Comparison of ENCODE assay signal across 8 cellular contexts in genomic region chr7:27096756-27097514, GRCh38. TPM values are rescaled to one million over a fixed set of nuclear protein-coding genes. Genes with fewer than 3 reads are reported as not detected.
DNase-seq lines count a peak whose midpoint lies in the region; ATAC-seq and TF ChIP-seq lines count a peak whose summit lies in the region.

No MANE protein-coding gene starts in this region.

- no peak for TF ChIP-seq RAD21 in SK-N-SH (IDR thresholded peaks at IDR 0.05; ENCODE audit: low read length)

- H3K36me3 Mint-ChIP-seq in central memory CD8-positive, alpha-beta T cell (ENCODE audit: insufficient read depth) = peaks cover 16% of the 10 kb centered on the region

- CTCF ChIA-PET in SK-N-SH (lab: Yijun Ruan, JAX) = interaction anchor here (1.0 to 2.5 kb wide), 5 partner anchors 9 to 64 kb away, joined by 3 to 8 read pairs (median 3); no protein-coding TSS in a partner anchor

- H3K9me3 Mint-ChIP-seq in central memory CD8-positive, alpha-beta T cell = no peaks in the 10 kb centered on the region

- H3K9ac ChIP-seq in SK-N-SH = no peak overlapping the region

- H3K9me2 ChIP-seq in SK-N-SH = no peaks in the 10 kb centered on the region

- no peak overlapping the region; a peak in 1 of 4 replicates for H3K4me3 ChIP-seq in SK-N-SH (ENCODE audit: low read depth in 2 of 2, low read length in 1 of 2)
- peak overlapping the region; percentile 93 for H3K4me3 ChIP-seq in urinary bladder (ENCODE audit: low read depth, low read length)

- TF ChIP-seq EP300 in SK-N-SH (IDR thresholded peaks at IDR 0.05; ENCODE audit: borderline replicate concordance in 1 of 2, low read depth in 1 of 2, low read length in 1 of 2) = no peak

- peaks cover 72% of the 10 kb centered on the region for H3K27me3 Mint-ChIP-seq in central memory CD8-positive, alpha-beta T cell

- no peak overlapping the region for H3K27ac ChIP-seq in SK-N-SH (ENCODE audit: low read depth in 2 of 2, low read length in 1 of 2)
- peak overlapping the region; percentile 91 for H3K27ac ChIP-seq in urinary bladder (ENCODE audit: low read depth)

- 5% methylated on average over 41 of the region's 41 CpGs for WGBS in SK-N-SH (ENCODE audit: low lambda C conversion rate)
- WGBS in urinary bladder = under 1% methylated on average over 41 of the region's 41 CpGs

- ATAC-seq in SK-N-SH treated with all-trans-retinoic acid at 6 μM for 48 hours = no peak
- ATAC-seq in central memory CD8-positive, alpha-beta T cell (replicated peaks; ENCODE audit: extremely low read depth, poor library complexity, severe bottlenecking) = no peak
- no peak for ATAC-seq in GM18519 (IDR thresholded peaks at IDR 0.05; ENCODE audit: low FRiP score, unreplicated experiment)

- H3K4me1 ChIP-seq in SK-N-SH (ENCODE audit: control insufficient read depth in 1 of 2, insufficient read depth in 2 of 2, low read depth in 1 of 2, low read length in 1 of 2) = no peaks in the 10 kb centered on the region; a peak in 1 of 4 replicates
- H3K4me1 ChIP-seq in urinary bladder (ENCODE audit: insufficient read depth) = no peaks in the 10 kb centered on the region

- peaks cover 97% of the 10 kb centered on the region for H3K27me3 ChIP-seq in SK-N-SH (ENCODE audit: insufficient read depth)

- POLR2A ChIA-PET in SK-N-SH (lab: Yijun Ruan, JAX) = interaction anchor here (0.6 kb wide), 1 partner anchor 52 kb away, joined by 3 read pairs; no protein-coding TSS in a partner anchor

- peak overlapping the region; percentile 42; the same call in 1 of the 2 replicates for H3K4me2 ChIP-seq in SK-N-SH

- no peaks in the 10 kb centered on the region for H4K20me1 ChIP-seq in SK-N-SH (ENCODE audit: insufficient read depth)

- H3F3A ChIP-seq in SK-N-SH (replicated peaks; ENCODE audit: insufficient read depth) = no peaks in the 10 kb centered on the region

- H3K9me3 ChIP-seq in SK-N-SH = no peaks in the 10 kb centered on the region

- peaks cover 38% of the 10 kb centered on the region for H3K4me1 Mint-ChIP-seq in central memory CD8-positive, alpha-beta T cell

- H3K36me3 ChIP-seq in SK-N-SH (replicated peaks in 1 of 2; ENCODE audit: control insufficient read depth in 1 of 2, insufficient read depth in 2 of 2, low read length in 1 of 2) (no peaks in the 10 kb centered on the region), urinary bladder (ENCODE audit: insufficient read depth) (no peaks in the 10 kb centered on the region)

- no peak for TF ChIP-seq CTCF in SK-N-SH (IDR thresholded peaks at IDR 0.05)

- no peaks in the 10 kb centered on the region for H3K79me2 ChIP-seq in SK-N-SH (ENCODE audit: insufficient read depth)

- H2AFZ ChIP-seq in SK-N-SH (ENCODE audit: low read depth) = no peak overlapping the region

- H3K4me3 Mint-ChIP-seq in central memory CD8-positive, alpha-beta T cell = peak overlapping the region; percentile 85

- peak overlapping the region; percentile 82 for H3K27ac Mint-ChIP-seq in central memory CD8-positive, alpha-beta T cell (ENCODE audit: low read depth)

- DNase-seq in SK-N-SH (no peak), NCI-H69 (lab: John Stamatoyannopoulos, UW) (peak; percentile 51), medulla oblongata (ENCODE audit: extremely low spot score) (peak; percentile 65), ecto neural progenitor cell (ENCODE audit: low spot score) (no peak)
- DNase-seq in central memory CD8-positive, alpha-beta T cell (ENCODE audit: low spot score in 2 of 2) = no peak

TF ChIP-seq in SK-N-SH, 30 proteins besides CTCF, POLR2A, EP300 and RAD21:
- no peak for TF ChIP-seq GATA2 (CRISPR knock-in tag; IDR thresholded peaks at IDR 0.05)
- no peak for TF ChIP-seq GABPA (IDR thresholded peaks at IDR 0.05; ENCODE audit: low read depth)
- no peak for TF ChIP-seq ELF1 (IDR thresholded peaks at IDR 0.05)

TF ChIP-seq in SK-N-SH treated with all-trans-retinoic acid at 6 μM for 48 hours, 23 proteins besides CTCF, POLR2A, EP300 and RAD21:
- TF ChIP-seq ZC3H10 (CRISPR knock-in tag; IDR thresholded peaks at IDR 0.05) = no peak
- TF ChIP-seq ARNTL (CRISPR knock-in tag; IDR thresholded peaks at IDR 0.05; ENCODE audit: borderline replicate concordance, low read depth) = no peak
- TF ChIP-seq TOX (CRISPR knock-in tag; IDR thresholded peaks at IDR 0.05; ENCODE audit: borderline replicate concordance) = no peak
- TF ChIP-seq ZFP30 (CRISPR knock-in tag; IDR thresholded peaks at IDR 0.05) = no peak
TF ChIP-seq in SK-N-SH treated with all-trans-retinoic acid at 6 μM for 48 hours: peak in this region for 0.

RNA-seq across cellular contexts. Expression of gene HOXA1, which starts 1.1 kb away (rescaled TPM):
- polyA plus RNA-seq in SK-N-SH (2012; rRNA removed) = not detected in 2 replicates
- not detected in 2 replicates for polyA plus RNA-seq in SK-N-SH (2012; cell fraction: cytosol; rRNA removed)
- not detected in 2 replicates for polyA plus RNA-seq in SK-N-SH (2012; cell fraction: nucleus; rRNA removed)
- 2.0 TPM for total RNA-seq in urinary bladder
- polyA plus RNA-seq in urinary bladder = 1.6 TPM

RNA-seq across cellular contexts. Expression of gene HOXA2, which starts 5.5 kb away (rescaled TPM):
- polyA plus RNA-seq in SK-N-SH (2012; rRNA removed) = not detected in 2 replicates
- polyA plus RNA-seq in SK-N-SH (2012; cell fraction: cytosol; rRNA removed) = not detected in 2 replicates
- not detected in 2 replicates for polyA plus RNA-seq in SK-N-SH (2012; cell fraction: nucleus; rRNA removed)
- 1.4 TPM for total RNA-seq in urinary bladder
- 1.3 TPM for polyA plus RNA-seq in urinary bladder

RNA-seq across cellular contexts. Expression of gene HOXA4, which starts 33.6 kb away (rescaled TPM):
- not detected in 2 replicates for polyA plus RNA-seq in SK-N-SH (2012; rRNA removed)
- not detected in 2 replicates for polyA plus RNA-seq in SK-N-SH (2012; cell fraction: cytosol; rRNA removed)
- not detected in 2 replicates for polyA plus RNA-seq in SK-N-SH (2012; cell fraction: nucleus; rRNA removed)
- total RNA-seq in urinary bladder = 1.0 TPM
- polyA plus RNA-seq in urinary bladder = 6.0 TPM

RNA-seq across cellular contexts. Expression of gene HOXA5, which starts 46.5 kb away (rescaled TPM):
- not detected in 2 replicates for polyA plus RNA-seq in SK-N-SH (2012; rRNA removed)
- not detected in 2 replicates for polyA plus RNA-seq in SK-N-SH (2012; cell fraction: cytosol; rRNA removed)
- polyA plus RNA-seq in SK-N-SH (2012; cell fraction: nucleus; rRNA removed) = not detected in 2 replicates
- 12.5 TPM for total RNA-seq in urinary bladder
- 9.9 TPM for polyA plus RNA-seq in urinary bladder

RNA-seq across cellular contexts. Expression of gene HOXA6, which starts 50.6 kb away (rescaled TPM):
- polyA plus RNA-seq in SK-N-SH (2012; rRNA removed) (not detected in 2 replicates), urinary bladder (4.4 TPM)
- polyA plus RNA-seq in SK-N-SH (2012; cell fraction: cytosol; rRNA removed) = not detected in 2 replicates
- not detected in 2 replicates for polyA plus RNA-seq in SK-N-SH (2012; cell fraction: nucleus; rRNA removed)
- 8.4 TPM for total RNA-seq in urinary bladder

Comparison
In these comparisons a context has a peak if more than half of its experiments do, and no peak if none do; other contexts are left out.
1. DNase-seq: peak in NCI-H69 (single experiment) and medulla oblongata (single experiment); none in SK-N-SH (single experiment), central memory CD8-positive, alpha-beta T cell (0 of 2) and ecto neural progenitor cell (single experiment).